9 cellular contexts compared by ENCODE assay signal in genomic region chr3:124492824-124493223, GRCh38.
A peak's percentile ranks its signal among the peaks of the same experiment; 100 is the strongest.
DNase-seq lines count a peak whose midpoint lies in the region; ATAC-seq, FAIRE-seq and TF ChIP-seq lines count a peak whose summit lies in the region.
"Had no signal": no experiment of that assay in that cellular context is flagged by ENCODE, and none has a peak within 500 bp of the region (broad histone marks: within the 10 kb centered on the region; RNA-seq: fewer than 3 reads in every experiment).

No MANE protein-coding gene starts in this region.

- TF ChIP-seq CTCF in NB4 (IDR thresholded peaks at IDR 0.05; ENCODE audit: low read depth, low read length) (no peak), kidney (IDR thresholded peaks at IDR 0.05; ENCODE audit: borderline replicate concordance, extremely low read depth, insufficient read depth) (peak; percentile 58), coronary artery (IDR thresholded peaks at IDR 0.05) (no peak)

- H3K4me1 ChIP-seq in kidney (ENCODE audit: control insufficient read depth in 1 of 2, insufficient read depth in 1 of 2, low read depth in 1 of 2, low read length in 2 of 2) = no peaks in the 10 kb centered on the region

- no peaks in the 10 kb centered on the region for H3K9me3 ChIP-seq in kidney (ENCODE audit: control insufficient read depth in 1 of 2, low read length in 2 of 2)

- no peak overlapping the region for H3K9ac ChIP-seq in kidney (ENCODE audit: low read length in 2 of 2)

- peaks cover 8% of the 10 kb centered on the region for H3K4me1 Mint-ChIP-seq in activated T-helper 17 cell treated with anti-CD3 and anti-CD28 coated beads, Interleukin-2, amount 50 U/mL, for 72 hours

- FAIRE-seq in kidney (lab: Jason Lieb, UNC) = no peak

- H3K36me3 Mint-ChIP-seq in activated T-helper 17 cell treated with anti-CD3 and anti-CD28 coated beads, Interleukin-2, amount 50 U/mL, for 72 hours (ENCODE audit: low read depth) = no peaks in the 10 kb centered on the region
- H3K36me3 Mint-ChIP-seq: CD4-positive, CD25-positive, alpha-beta regulatory T cell had no signal

- H3K27me3 Mint-ChIP-seq in activated T-helper 17 cell treated with anti-CD3 and anti-CD28 coated beads, Interleukin-2, amount 50 U/mL, for 72 hours = no peaks in the 10 kb centered on the region

- H3K27ac ChIP-seq in kidney (ENCODE audit: low read depth in 2 of 2, low read length in 2 of 2) (no peak overlapping the region), coronary artery (no peak overlapping the region)

- H3K4me3 Mint-ChIP-seq in activated T-helper 17 cell treated with anti-CD3 and anti-CD28 coated beads, Interleukin-2, amount 50 U/mL, for 72 hours = no peak overlapping the region
- H3K4me3 Mint-ChIP-seq: CD4-positive, CD25-positive, alpha-beta regulatory T cell had no signal

- H3K9me3 Mint-ChIP-seq in activated T-helper 17 cell treated with anti-CD3 and anti-CD28 coated beads, Interleukin-2, amount 50 U/mL, for 72 hours = no peaks in the 10 kb centered on the region

- no peaks in the 10 kb centered on the region for H3K36me3 ChIP-seq in kidney (ENCODE audit: control insufficient read depth in 1 of 2, insufficient read depth in 2 of 2, low read length in 2 of 2)

- ATAC-seq in activated T-helper 17 cell treated with anti-CD3 and anti-CD28 coated beads, Interleukin-2, amount 50 U/mL, for 72 hours (replicated peaks) = peak; percentile 42
- ATAC-seq in GM18907 (IDR thresholded peaks at IDR 0.05; ENCODE audit: unreplicated experiment) = no peak

- H3K27ac Mint-ChIP-seq in activated T-helper 17 cell treated with anti-CD3 and anti-CD28 coated beads, Interleukin-2, amount 50 U/mL, for 72 hours = no peak overlapping the region
- H3K27ac Mint-ChIP-seq: CD4-positive, CD25-positive, alpha-beta regulatory T cell had no signal

- intact Hi-C loops in kidney (cut with DNase I) = no loop called here

- H3K4me3 ChIP-seq in NB4 (ENCODE audit: low read depth, low read length) (no peak overlapping the region), kidney (ENCODE audit: low read length in 2 of 2) (no peak overlapping the region), coronary artery (no peak overlapping the region)

- DNase-seq in NK-92 treated with Interleukin-12 subunit alpha and Interleukin-12 subunit beta, amount 100 ng/mL, for 24 hours (lab: John Stamatoyannopoulos, UW) = peak; percentile 7
- DNase-seq in NK-92 (lab: John Stamatoyannopoulos, UW; ENCODE audit: unreplicated experiment) (no peak), NB4 (ENCODE audit: low read depth) (peak; percentile 4), kidney (peak; percentile 80), amniotic stem cell (lab: John Stamatoyannopoulos, UW) (no peak), coronary artery (ENCODE audit: low spot score) (no peak)

- no peak for TF ChIP-seq POLR2A in NB4 (IDR thresholded peaks at IDR 0.05; ENCODE audit: extremely low read depth, insufficient read length)

Comparison
In these comparisons a context has a peak if more than half of its experiments do, and no peak if none do; other contexts are left out.
1. DNase-seq: peak in NK-92 treated with Interleukin-12 subunit alpha and Interleukin-12 subunit beta, amount 100 ng/mL, for 24 hours (single experiment), NB4 (single experiment) and kidney (single experiment); none in NK-92 (single experiment), amniotic stem cell (single experiment) and coronary artery (single experiment).